In genomic region chr16:88640520-88641247, GRCh38 we compare ENCODE assay signal across 2 cellular contexts.
TF ChIP-seq lines count a peak whose summit lies in the region.

No MANE protein-coding gene starts in this region.

TF ChIP-seq in HCT116, 20 proteins besides CTCF, POLR2A, EP300 and RAD21 (continued from another document):
- TF ChIP-seq, protein P1, sequence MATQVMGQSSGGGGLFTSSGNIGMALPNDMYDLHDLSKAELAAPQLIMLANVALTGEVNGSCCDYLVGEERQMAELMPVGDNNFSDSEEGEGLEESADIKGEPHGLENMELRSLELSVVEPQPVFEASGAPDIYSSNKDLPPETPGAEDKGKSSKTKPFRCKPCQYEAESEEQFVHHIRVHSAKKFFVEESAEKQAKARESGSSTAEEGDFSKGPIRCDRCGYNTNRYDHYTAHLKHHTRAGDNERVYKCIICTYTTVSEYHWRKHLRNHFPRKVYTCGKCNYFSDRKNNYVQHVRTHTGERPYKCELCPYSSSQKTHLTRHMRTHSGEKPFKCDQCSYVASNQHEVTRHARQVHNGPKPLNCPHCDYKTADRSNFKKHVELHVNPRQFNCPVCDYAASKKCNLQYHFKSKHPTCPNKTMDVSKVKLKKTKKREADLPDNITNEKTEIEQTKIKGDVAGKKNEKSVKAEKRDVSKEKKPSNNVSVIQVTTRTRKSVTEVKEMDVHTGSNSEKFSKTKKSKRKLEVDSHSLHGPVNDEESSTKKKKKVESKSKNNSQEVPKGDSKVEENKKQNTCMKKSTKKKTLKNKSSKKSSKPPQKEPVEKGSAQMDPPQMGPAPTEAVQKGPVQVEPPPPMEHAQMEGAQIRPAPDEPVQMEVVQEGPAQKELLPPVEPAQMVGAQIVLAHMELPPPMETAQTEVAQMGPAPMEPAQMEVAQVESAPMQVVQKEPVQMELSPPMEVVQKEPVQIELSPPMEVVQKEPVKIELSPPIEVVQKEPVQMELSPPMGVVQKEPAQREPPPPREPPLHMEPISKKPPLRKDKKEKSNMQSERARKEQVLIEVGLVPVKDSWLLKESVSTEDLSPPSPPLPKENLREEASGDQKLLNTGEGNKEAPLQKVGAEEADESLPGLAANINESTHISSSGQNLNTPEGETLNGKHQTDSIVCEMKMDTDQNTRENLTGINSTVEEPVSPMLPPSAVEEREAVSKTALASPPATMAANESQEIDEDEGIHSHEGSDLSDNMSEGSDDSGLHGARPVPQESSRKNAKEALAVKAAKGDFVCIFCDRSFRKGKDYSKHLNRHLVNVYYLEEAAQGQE (IDR thresholded peaks at IDR 0.05; ENCODE audit: low read depth): no peak
- TF ChIP-seq POLR2AphosphoS5 (IDR thresholded peaks at IDR 0.05; ENCODE audit: low read depth, low read length): 0 out of 2 replicates have a peak, but pooled peaks have one; percentile 3
- TF ChIP-seq YY1 (IDR thresholded peaks at IDR 0.05; ENCODE audit: extremely low read depth, insufficient replicate concordance, low read depth, low read length): no peak
- TF ChIP-seq EZH2phosphoT487 (IDR thresholded peaks at IDR 0.05; ENCODE audit: borderline replicate concordance): no peak

TF ChIP-seq in WTC11, 78 proteins besides CTCF, POLR2A, EP300 and RAD21 (continued from another document):
- TF ChIP-seq ZNF121 (CRISPR knock-in tag; IDR thresholded peaks at IDR 0.05) (no peak; the same call in 1 of the 2 replicates), HMGA2 (CRISPR knock-in tag; IDR thresholded peaks at IDR 0.05) (no peak), NR1H2 (CRISPR knock-in tag; IDR thresholded peaks at IDR 0.05) (no peak)
